Comparison of ENCODE assay signal across 20 cellular contexts in the genomic region with DNA sequence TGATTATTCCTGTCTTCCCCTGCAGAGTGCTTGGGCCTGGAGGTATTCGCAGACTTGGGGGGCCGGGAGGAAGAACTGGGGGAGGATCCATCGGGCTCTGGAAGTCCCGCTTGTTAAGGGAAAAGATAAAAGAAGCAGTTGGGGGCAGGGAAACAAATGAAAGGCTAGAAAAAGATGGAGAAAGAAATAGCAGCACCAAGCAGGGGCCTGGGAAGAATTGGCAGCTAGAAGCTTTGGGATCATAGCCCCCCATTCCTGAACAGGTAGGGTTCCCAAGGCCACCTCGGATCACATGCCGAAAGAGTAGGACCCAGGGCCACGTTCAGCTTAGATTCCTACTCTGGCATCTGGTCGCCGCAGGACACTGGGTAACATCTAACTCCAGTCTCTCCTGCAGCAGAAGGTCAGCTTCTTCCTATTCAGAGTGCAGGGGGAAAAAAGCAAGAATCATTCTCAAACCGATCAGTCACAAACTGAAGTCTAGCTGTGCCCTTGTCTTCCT. TPM values are rescaled to one million over a fixed set of nuclear protein-coding genes. Genes with fewer than 3 reads are reported as not detected.
DNase-seq lines count a peak whose midpoint lies in the region; ATAC-seq and TF ChIP-seq lines count a peak whose summit lies in the region.
"Had no signal": no experiment of that assay in that cellular context is flagged by ENCODE, and none has a peak within 500 bp of the region (broad histone marks: within the 10 kb centered on the region; RNA-seq: fewer than 3 reads in every experiment).

No MANE protein-coding gene starts in this region.

- no peak overlapping the region for H2BK5ac ChIP-seq in IMR-90 (ENCODE audit: low read depth, low read length, poor library complexity, severe bottlenecking)

- H2BK15ac ChIP-seq in IMR-90 (ENCODE audit: low read depth, low read length) = no peak overlapping the region

- no peak overlapping the region for H4K5ac ChIP-seq in IMR-90 (ENCODE audit: low read depth, low read length)

- TF ChIP-seq POLR2A in IMR-90 (IDR thresholded peaks at IDR 0.05; ENCODE audit: low read depth, low read length) = no peak
- no peak for TF ChIP-seq POLR2A in stomach (IDR thresholded peaks at IDR 0.05)

- H3K9me3 ChIP-seq in IMR-90 (ENCODE audit: control insufficient read depth, insufficient read depth, low read length) (no peaks in the 10 kb centered on the region), endodermal cell (ENCODE audit: control insufficient read depth, low read length) (no peaks in the 10 kb centered on the region), mesodermal cell (ENCODE audit: control insufficient read depth, low read length) (no peaks in the 10 kb centered on the region), stomach (no peaks in the 10 kb centered on the region)
- H3K9me3 ChIP-seq: adrenal gland had no signal

- H3K56ac ChIP-seq in IMR-90 (ENCODE audit: extremely low read depth, insufficient read depth, low read length) = no peak overlapping the region

- no peak overlapping the region for H3K9ac ChIP-seq in IMR-90 (ENCODE audit: low read depth, low read length)
- H3K9ac ChIP-seq in endodermal cell (ENCODE audit: extremely low read depth, low read length, poor library complexity, severe bottlenecking) = no peak overlapping the region

- no peak for TF ChIP-seq CTCF in IMR-90 (conservative IDR thresholded peaks at IDR 0.05; ENCODE audit: low read depth, low read length)
- TF ChIP-seq CTCF in endodermal cell (conservative IDR thresholded peaks at IDR 0.05) = no peak
- no peak for TF ChIP-seq CTCF in stomach (IDR thresholded peaks at IDR 0.05)

- H3K27me3 ChIP-seq in IMR-90 (ENCODE audit: control insufficient read depth, insufficient read depth, low read length) (no peaks in the 10 kb centered on the region; the same call in 1 of the 2 replicates), endodermal cell (ENCODE audit: control insufficient read depth, insufficient read depth, low read length, poor library complexity, severe bottlenecking) (peaks cover 1% of the 10 kb centered on the region), stomach (peaks cover 0 to 16% (median 4%) of the 10 kb centered on the region in 3 donors)
- H3K27me3 ChIP-seq: hepatocyte had no signal

- no peak overlapping the region for H3K4me3 ChIP-seq in IMR-90 (ENCODE audit: insufficient read depth, low read depth, low read length)
- no peak overlapping the region for H3K4me3 ChIP-seq in endodermal cell (ENCODE audit: low read length)
- H3K4me3 ChIP-seq in mesodermal cell (ENCODE audit: extremely low read depth, insufficient read depth, low read length, poor library complexity, severe bottlenecking) = no peak overlapping the region
- H3K4me3 ChIP-seq in stomach = no peak overlapping the region
- H3K4me3 ChIP-seq: adrenal gland, hepatocyte had no signal

- H2BK120ac ChIP-seq in IMR-90 (ENCODE audit: low read depth, low read length) = no peak overlapping the region

- H2BK20ac ChIP-seq in IMR-90 (ENCODE audit: low read depth, low read length) = no peak overlapping the region

- H3K4me1 Mint-ChIP-seq in endodermal cell = peaks cover 8% of the 10 kb centered on the region

- H3K4me1 ChIP-seq in IMR-90 (ENCODE audit: control insufficient read depth, insufficient read depth, low read length) = peaks cover 3% of the 10 kb centered on the region; the same call in 1 of the 2 replicates
- no peaks in the 10 kb centered on the region for H3K4me1 ChIP-seq in endodermal cell (ENCODE audit: control insufficient read depth, insufficient read depth, low read length)
- H3K4me1 ChIP-seq in mesodermal cell (ENCODE audit: control insufficient read depth, insufficient read depth, low read length, poor library complexity, severe bottlenecking) = peaks cover 15% of the 10 kb centered on the region
- peaks cover 9 to 47% (median 27%) of the 10 kb centered on the region in 4 donors for H3K4me1 ChIP-seq in stomach

- H2AFZ ChIP-seq in IMR-90 (replicated peaks; ENCODE audit: low read length, poor library complexity) = no peak overlapping the region
- H2AFZ ChIP-seq: hepatocyte had no signal

- H3K36me3 Mint-ChIP-seq in endodermal cell (ENCODE audit: low read depth) = no peaks in the 10 kb centered on the region

- 57% methylated on average over 7 of the region's 10 CpGs; no CpG with 5 or more reads in 1 of the 2 experiments for WGBS in IMR-90 (ENCODE audit: extremely low coverage in 2 of 2, insufficient read length in 1 of 2), 2 experiments
- WGBS in endodermal cell (ENCODE audit: insufficient coverage in 1 of 2, insufficient read length in 1 of 2), 2 experiments = 49 to 65% methylated on average over 9 to 10 of the region's 10 CpGs
- 51 to 59% methylated on average over 9 to 10 of the region's 10 CpGs for WGBS in mesodermal cell (ENCODE audit: insufficient coverage in 2 of 2), 2 experiments
- WGBS in stomach, 5 donors = 53 to 63% (median 61%) methylated on average over 10 of the region's 10 CpGs

- no peaks in the 10 kb centered on the region for H4K20me1 ChIP-seq in IMR-90 (ENCODE audit: insufficient read depth, low read length)

- no peak overlapping the region for H4K8ac ChIP-seq in IMR-90 (ENCODE audit: low read depth in 2 of 2, low read length in 2 of 2)

- no peak overlapping the region for H3K4me3 Mint-ChIP-seq in endodermal cell
- H3K4me3 Mint-ChIP-seq: activated CD8-positive, alpha-beta T cell treated with anti-CD3 and anti-CD28 coated beads for 36 hours had no signal

- 0 out of 2 replicates have a peak overlapping the region, but pooled peaks have one; percentile 4 for H2AK5ac ChIP-seq in IMR-90 (ENCODE audit: low read depth, low read length)

- no TSS peak for BruUV-seq in IMR-90 (replicated peaks; lab: Mats Ljungman, UMichigan)

- H3K4ac ChIP-seq in IMR-90 (ENCODE audit: low read depth, low read length) = no peak overlapping the region

- H3K23ac ChIP-seq in IMR-90 (ENCODE audit: low read depth, low read length) = no peak overlapping the region

- no peak for DNase-seq in IMR-90
- peak; percentile 57 for DNase-seq in endodermal cell
- no peak for DNase-seq in stomach
- no peak for DNase-seq in 8988T
- DNase-seq in DMS153 (lab: John Stamatoyannopoulos, UW) = no peak
- DNase-seq in germinal center (ENCODE audit: low spot score) = no peak
- DNase-seq: activated CD8-positive, alpha-beta T cell treated with anti-CD3 and anti-CD28 coated beads for 36 hours; COR-L47; Kasumi-1; kidney glomerular epithelial cell; NCI-H1105 treated with DMSO at 0.1 percent for 48 hours; NCI-H2171; NCI-H82; T-helper 1 cell; WERI-Rb-1 had no signal

- no peak overlapping the region for H3K14ac ChIP-seq in IMR-90 (replicated peaks; ENCODE audit: low read depth, low read length)

- peaks cover 13% of the 10 kb centered on the region for H3K27me3 Mint-ChIP-seq in endodermal cell (ENCODE audit: insufficient read depth)

- no peak for TF ChIP-seq RAD21 in IMR-90 (IDR thresholded peaks at IDR 0.05; ENCODE audit: low read length)

- CTCF ChIA-PET in IMR-90 (lab: Yijun Ruan, JAX) = no interaction called here

- no peak overlapping the region for H3K4me2 ChIP-seq in IMR-90 (ENCODE audit: low read depth, low read length)
- H3K4me2 ChIP-seq: hepatocyte had no signal

- H4K91ac ChIP-seq in IMR-90 (ENCODE audit: insufficient read depth, low read depth, low read length) = no peak overlapping the region

- dilution Hi-C loops in IMR-90 (cut with HindIII; ENCODE audit: low sequenced_read_pairs, unreplicated experiment) = no loop called here

- TF ChIP-seq EP300 in stomach (IDR thresholded peaks at IDR 0.05) = no peak

- H3K79me1 ChIP-seq in IMR-90 (ENCODE audit: low read depth in 1 of 2, low read length in 2 of 2) = no peaks in the 10 kb centered on the region

- POLR2A ChIA-PET in IMR-90 (lab: Charles Lee; ENCODE audit: unreplicated experiment) = no interaction called here

- peak overlapping the region; percentile 18 for H3K27ac Mint-ChIP-seq in endodermal cell
- H3K27ac Mint-ChIP-seq: activated CD8-positive, alpha-beta T cell treated with anti-CD3 and anti-CD28 coated beads for 36 hours had no signal

- H3K9me1 ChIP-seq in IMR-90 (ENCODE audit: insufficient read depth, low read length) = no peaks in the 10 kb centered on the region

- ATAC-seq in IMR-90 (ENCODE audit: low read depth) = no peak
- ATAC-seq in HG02798 (IDR thresholded peaks at IDR 0.05; ENCODE audit: poor library complexity, unreplicated experiment) = no peak
- ATAC-seq: activated CD8-positive, alpha-beta T cell treated with anti-CD3 and anti-CD28 coated beads for 36 hours had no signal

- H3K27ac ChIP-seq in IMR-90 (ENCODE audit: insufficient read depth, low read length) = no peak overlapping the region
- H3K27ac ChIP-seq in endodermal cell (ENCODE audit: low read depth, low read length) = peak overlapping the region; percentile 54
- peak overlapping the region; percentile 49 for H3K27ac ChIP-seq in mesodermal cell (ENCODE audit: low read depth, low read length, severe bottlenecking)
- H3K27ac ChIP-seq in stomach = peak overlapping the region; percentile 1 to 65 (median 59)
- H3K27ac ChIP-seq: hepatocyte, HL-60, WERI-Rb-1 had no signal

- no peak overlapping the region for H2AK9ac ChIP-seq in IMR-90 (replicated peaks; ENCODE audit: low read depth, low read length, poor library complexity)

- H3K9me3 Mint-ChIP-seq in endodermal cell = no peaks in the 10 kb centered on the region
- H3K9me3 Mint-ChIP-seq: activated CD8-positive, alpha-beta T cell treated with anti-CD3 and anti-CD28 coated beads for 36 hours had no signal

- in situ Hi-C loops in IMR-90 (cut with MboI; ENCODE audit: low sequenced_read_pairs) = loop anchor here (5.0 kb wide), 1 partner anchor 80 kb away; no protein-coding TSS in a partner anchor

- intact Hi-C loops in IMR-90 (cut with micrococcal nuclease) = no loop called here
- intact Hi-C loops in stomach (cut with DNase I; ENCODE audit: low total_unique reads) = no loop called here

- H3K18ac ChIP-seq in IMR-90 (ENCODE audit: low read depth, low read length) = no peak overlapping the region

- no peaks in the 10 kb centered on the region for H3K36me3 ChIP-seq in IMR-90 (ENCODE audit: control insufficient read depth, insufficient read depth, low read length)
- H3K36me3 ChIP-seq in endodermal cell (ENCODE audit: control insufficient read depth, insufficient read depth, low read length) = no peaks in the 10 kb centered on the region
- no peaks in the 10 kb centered on the region for H3K36me3 ChIP-seq in mesodermal cell (ENCODE audit: control insufficient read depth, insufficient read depth, low read length)
- H3K36me3 ChIP-seq in stomach = no peaks in the 10 kb centered on the region
- H3K36me3 ChIP-seq: adrenal gland had no signal

RNA-seq across cellular contexts. Expression of gene ADAM11, which starts 23.6 kb away (rescaled TPM):
- total RNA-seq in IMR-90 (2012; rRNA removed) (0.28 and 0.36 TPM in 2 replicates), endodermal cell (1 to 10 TPM; 1.9 to 3.5 TPM), stomach (10 to 100 TPM in 1 of 5 donors, 1 to 10 TPM in 1, under 1 TPM in 1, not detected in 2; 0.73 to 57.6 (median 1.7) TPM)
- polyA plus RNA-seq in IMR-90 (2012; rRNA removed) (0.46 and 0.53 TPM in 2 replicates), stomach (under 1 TPM in 2 of 3 donors, not detected in 1; 0.19 to 0.35 TPM)
- 0.79 and 0.87 TPM in 2 replicates for polyA plus RNA-seq in IMR-90 (2012; cell fraction: cytosol; rRNA removed)
- 1.2 and 3.1 TPM in 2 replicates for polyA plus RNA-seq in IMR-90 (2012; cell fraction: nucleus; rRNA removed; ENCODE audit: low replicate concordance)
- 3.9 TPM for polyA plus RNA-seq in endodermal cell (2013, experiment 1 of 2)
- 3.6 TPM for polyA plus RNA-seq in endodermal cell (2013, experiment 2 of 2)
- 0.96 TPM for polyA plus RNA-seq in mesodermal cell (2013, experiment 1 of 2)
- polyA plus RNA-seq in mesodermal cell (2013, experiment 2 of 2) = 0.91 TPM

RNA-seq across cellular contexts. Expression of gene GJC1, which starts 47.7 kb away (rescaled TPM):
- total RNA-seq in IMR-90 (2012; rRNA removed) (53.3 and 69.7 TPM in 2 replicates), endodermal cell (100 to 1,000 TPM in 1 of 2 donors, 10 to 100 TPM in 1; 81.9 to 108 TPM), stomach (10 to 100 TPM in 4 of 5 donors, 1 to 10 TPM in 1; 9.7 to 53.1 (median 35.6) TPM)
- polyA plus RNA-seq in IMR-90 (2012; rRNA removed) (23.9 and 24.1 TPM in 2 replicates), stomach (1 to 10 TPM in 1 of 3 donors, under 1 TPM in 2; 0.31 to 3.5 (median 0.62) TPM)
- polyA plus RNA-seq in IMR-90 (2012; cell fraction: cytosol; rRNA removed) = 7.1 and 11.9 TPM in 2 replicates
- polyA plus RNA-seq in IMR-90 (2012; cell fraction: nucleus; rRNA removed; ENCODE audit: low replicate concordance) = 6.7 and 19.1 TPM in 2 replicates
- 55.9 TPM for polyA plus RNA-seq in endodermal cell (2013, experiment 1 of 2)
- 55.1 TPM for polyA plus RNA-seq in endodermal cell (2013, experiment 2 of 2)
- 49.1 TPM for polyA plus RNA-seq in mesodermal cell (2013, experiment 1 of 2)
- polyA plus RNA-seq in mesodermal cell (2013, experiment 2 of 2) = 41.5 TPM
